Comparison of ENCODE assay signal across 10 cellular contexts in the genomic region with DNA sequence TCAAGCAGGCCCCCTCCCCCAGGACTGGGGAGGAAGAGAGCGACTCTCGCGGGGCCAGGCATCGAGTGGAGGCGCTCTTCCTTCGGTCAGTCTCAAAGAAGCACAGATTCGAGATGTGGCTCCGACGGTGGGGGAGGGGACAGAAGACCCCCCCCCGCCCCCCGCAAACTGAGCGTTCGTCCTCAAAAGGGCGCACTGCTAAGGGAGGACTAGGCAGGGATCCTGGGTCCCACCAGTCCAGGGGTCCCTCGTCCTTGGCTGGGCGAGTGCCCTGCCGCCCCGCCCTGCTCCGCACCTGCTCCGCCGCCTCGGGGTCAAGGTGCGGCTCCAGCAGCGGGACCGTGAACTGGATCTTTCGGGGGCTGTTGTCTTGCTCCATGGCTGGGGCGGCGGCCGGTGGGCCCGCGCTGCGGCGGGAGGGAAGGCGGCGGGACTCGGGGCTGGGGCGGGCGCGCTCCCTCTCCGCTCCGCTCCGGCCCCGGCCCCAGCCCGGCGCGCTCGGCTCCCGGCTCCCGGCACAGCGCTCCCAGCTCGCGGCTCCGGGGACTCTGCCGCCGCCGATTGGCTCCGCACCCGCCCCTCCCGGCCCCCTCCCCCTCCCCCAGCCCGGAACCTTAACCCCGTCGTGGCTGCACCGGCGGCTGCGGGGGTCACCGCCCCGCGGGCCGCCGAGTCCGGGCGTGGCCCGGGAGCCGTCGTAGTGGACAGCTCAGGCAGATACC. TPM values are rescaled to one million over a fixed set of nuclear protein-coding genes. Genes with fewer than 3 reads are reported as not detected.
DNase-seq lines count a peak whose midpoint lies in the region; ATAC-seq and TF ChIP-seq lines count a peak whose summit lies in the region.
"Had no signal": no experiment of that assay in that cellular context is flagged by ENCODE, and none has a peak within 500 bp of the region (broad histone marks: within the 10 kb centered on the region; RNA-seq: fewer than 3 reads in every experiment).

TSS of gene PPP1R1A (minus strand) at position 550 of the 722 bp plus-strand sequence. CDS start at position 379, 171 bp downstream.

- H3K27ac ChIP-seq in GM23338 (ENCODE audit: low read depth) (no peak within 1 kb of the TSS), iPS DF 6.9 (ENCODE audit: low read length) (no peak within 1 kb of the TSS)
- H3K27ac ChIP-seq: epithelial cell of prostate had no signal

- H3K9me3 ChIP-seq in iPS DF 6.9 (ENCODE audit: control insufficient read depth, insufficient read depth, low read length), result no peaks in the 10 kb centered on the region

- H2AFZ ChIP-seq in GM23338, result peak within 1 kb of the TSS; percentile 96

- H3K4me2 ChIP-seq in GM23338, result peak within 1 kb of the TSS; percentile 96

- DNase-seq in GM23338 (ENCODE audit: low spot score) (peak; percentile 75), iPS DF 6.9 (ENCODE audit: low read depth, low spot score) (no peak), sciatic nerve (ENCODE audit: low spot score) (no peak), DMS153 (lab: John Stamatoyannopoulos, UW) (no peak), HCEC 1CT (no peak), SIG-M5 (lab: John Stamatoyannopoulos, UW) (no peak), Ammon's horn (ENCODE audit: low spot score) (no peak)
- DNase-seq in activated T-helper 1 cell treated with anti-CD3 and anti-CD28 coated beads, Interleukin-12 subunit alpha, Interleukin-12 subunit beta, Interleukin-2, Interleukin-4 antibody, amounts not matched to agents 30 ng/mL and 10 ng/mL and 1 ng/mL, durations not matched to agents 14 hours and 24 hours and 36 hours (ENCODE audit: low spot score), result no peak
- DNase-seq: OCI-M1 had no signal

- no peaks in the 10 kb centered on the region for H3K79me2 ChIP-seq in GM23338 (replicated peaks; ENCODE audit: insufficient read depth)

- H3K36me3 ChIP-seq in GM23338 (ENCODE audit: insufficient read depth) (no peaks in the 10 kb centered on the region), iPS DF 6.9 (ENCODE audit: control insufficient read depth, insufficient read depth, low read length) (no peaks in the 10 kb centered on the region)

- no peaks in the 10 kb centered on the region for H4K20me1 ChIP-seq in GM23338 (replicated peaks; ENCODE audit: insufficient read depth)

- H3K4me1 Mint-ChIP-seq in GM23338, result peaks cover 60% of the 10 kb centered on the region
- no peaks in the 10 kb centered on the region for H3K4me1 Mint-ChIP-seq in activated T-helper 1 cell treated with anti-CD3 and anti-CD28 coated beads, Interleukin-12 subunit alpha, Interleukin-12 subunit beta, Interleukin-2, Interleukin-4 antibody, amounts not matched to agents 30 ng/mL and 10 ng/mL and 1 ng/mL, durations not matched to agents 14 hours and 24 hours and 36 hours (ENCODE audit: low read depth)

- H3K9me3 Mint-ChIP-seq in GM23338, result no peaks in the 10 kb centered on the region
- no peaks in the 10 kb centered on the region for H3K9me3 Mint-ChIP-seq in activated T-helper 1 cell treated with anti-CD3 and anti-CD28 coated beads, Interleukin-12 subunit alpha, Interleukin-12 subunit beta, Interleukin-2, Interleukin-4 antibody, amounts not matched to agents 30 ng/mL and 10 ng/mL and 1 ng/mL, durations not matched to agents 14 hours and 24 hours and 36 hours

- intact Hi-C loops in activated T-helper 1 cell treated with anti-CD3 and anti-CD28 coated beads, Interleukin-12 subunit alpha, Interleukin-12 subunit beta, Interleukin-2, Interleukin-4 antibody, amounts not matched to agents 30 ng/mL and 10 ng/mL and 1 ng/mL, durations not matched to agents 14 hours and 24 hours and 36 hours (cut with micrococcal nuclease), result no loop called here
- intact Hi-C loops in sciatic nerve (cut with DNase I), result no loop called here

- H3F3A ChIP-seq in GM23338 (replicated peaks; ENCODE audit: low read depth), result no peaks in the 10 kb centered on the region

- ATAC-seq in GM23338 (peak; percentile 75), sciatic nerve (peak; percentile 44)

- peaks cover 56% of the 10 kb centered on the region for H3K27me3 ChIP-seq in GM23338 (ENCODE audit: insufficient read depth)
- H3K27me3 ChIP-seq in iPS DF 6.9 (ENCODE audit: control insufficient read depth, insufficient read depth, low read length), result peaks cover 17% of the 10 kb centered on the region; the same call in 1 of the 2 replicates

- H3K9me2 ChIP-seq in GM23338 (ENCODE audit: insufficient read depth), result no peaks in the 10 kb centered on the region

- peaks cover 38% of the 10 kb centered on the region for H3K4me1 ChIP-seq in GM23338 (ENCODE audit: insufficient read depth)
- H3K4me1 ChIP-seq in iPS DF 6.9 (ENCODE audit: control insufficient read depth, insufficient read depth, low read length), result peaks cover 10% of the 10 kb centered on the region; the same call in 1 of the 2 replicates

- peak within 1 kb of the TSS; percentile 75 for H3K4me3 Mint-ChIP-seq in GM23338
- H3K4me3 Mint-ChIP-seq in activated T-helper 1 cell treated with anti-CD3 and anti-CD28 coated beads, Interleukin-12 subunit alpha, Interleukin-12 subunit beta, Interleukin-2, Interleukin-4 antibody, amounts not matched to agents 30 ng/mL and 10 ng/mL and 1 ng/mL, durations not matched to agents 14 hours and 24 hours and 36 hours, result peak within 1 kb of the TSS; percentile 62

- TF ChIP-seq CTCF in GM23338 (conservative IDR thresholded peaks at IDR 0.05; ENCODE audit: low read depth in 2 of 2), result peak in 1 of 2 experiments; percentile 25; a peak in 2 of 4 replicates

- H3K27me3 Mint-ChIP-seq in GM23338 (ENCODE audit: insufficient read depth, low read depth, poor library complexity), result peaks cover 45% of the 10 kb centered on the region
- H3K27me3 Mint-ChIP-seq in activated T-helper 1 cell treated with anti-CD3 and anti-CD28 coated beads, Interleukin-12 subunit alpha, Interleukin-12 subunit beta, Interleukin-2, Interleukin-4 antibody, amounts not matched to agents 30 ng/mL and 10 ng/mL and 1 ng/mL, durations not matched to agents 14 hours and 24 hours and 36 hours (ENCODE audit: insufficient read depth), result peaks cover 65% of the 10 kb centered on the region

- H3K4me3 ChIP-seq in GM23338 (peak within 1 kb of the TSS; percentile 80), iPS DF 6.9 (ENCODE audit: low read length) (peak within 1 kb of the TSS; percentile 79; the same call in 1 of the 2 replicates)

- WGBS in iPS DF 6.9 (ENCODE audit: insufficient coverage, insufficient read length), result no CpG with 5 or more reads among the region's 75 CpGs

- H3K27ac Mint-ChIP-seq in GM23338, result no peak within 1 kb of the TSS
- H3K27ac Mint-ChIP-seq in activated T-helper 1 cell treated with anti-CD3 and anti-CD28 coated beads, Interleukin-12 subunit alpha, Interleukin-12 subunit beta, Interleukin-2, Interleukin-4 antibody, amounts not matched to agents 30 ng/mL and 10 ng/mL and 1 ng/mL, durations not matched to agents 14 hours and 24 hours and 36 hours, result no peak within 1 kb of the TSS

- H3K36me3 Mint-ChIP-seq in GM23338 (ENCODE audit: low read depth), result no peaks in the 10 kb centered on the region; the same call in 2 of the 3 replicates
- no peaks in the 10 kb centered on the region for H3K36me3 Mint-ChIP-seq in activated T-helper 1 cell treated with anti-CD3 and anti-CD28 coated beads, Interleukin-12 subunit alpha, Interleukin-12 subunit beta, Interleukin-2, Interleukin-4 antibody, amounts not matched to agents 30 ng/mL and 10 ng/mL and 1 ng/mL, durations not matched to agents 14 hours and 24 hours and 36 hours (ENCODE audit: low read depth)

RNA-seq across cellular contexts. Expression of gene PPP1R1A, which starts in this region (rescaled TPM):
- 7.6 and 8.4 TPM in 2 replicates for total RNA-seq in GM23338 (2014; rRNA removed; shearing (Covaris generic))
- polyA plus RNA-seq in GM23338 (2016; fragmentation: Nextera tagmentation; extraction: Ambion mirVana), result 26.6 and 26.9 TPM in 2 replicates
- 0.29 TPM in 1 of 2 replicates, not detected in the other for total RNA-seq in activated T-helper 1 cell treated with anti-CD3 and anti-CD28 coated beads, Interleukin-12 subunit alpha, Interleukin-12 subunit beta, Interleukin-2, Interleukin-4 antibody, amounts not matched to agents 30 ng/mL and 10 ng/mL and 1 ng/mL, durations not matched to agents 14 hours and 24 hours and 36 hours
- 21.4 TPM for total RNA-seq in sciatic nerve
